14 cellular contexts compared by ENCODE assay signal in genomic region chr6:117232191-117232590, GRCh38. TPM values are rescaled to one million over a fixed set of nuclear protein-coding genes. Genes with fewer than 3 reads are reported as not detected.
DNase-seq lines count a peak whose midpoint lies in the region; ATAC-seq lines count a peak whose summit lies in the region.
"Had no signal": no experiment of that assay in that cellular context is flagged by ENCODE, and none has a peak within 500 bp of the region (broad histone marks: within the 10 kb centered on the region; RNA-seq: fewer than 3 reads in every experiment).

No MANE protein-coding gene starts in this region.

- ATAC-seq in GM18867 (IDR thresholded peaks at IDR 0.05; ENCODE audit: unreplicated experiment): no peak
- ATAC-seq: A549 had no signal

- peak; percentile 17 for DNase-seq in A172 (ENCODE audit: low spot score)
- DNase-seq in LHCN-M2 (ENCODE audit: low read depth): peak; percentile 99
- DNase-seq in amniotic epithelial cell (ENCODE audit: low read depth): peak; percentile 26
- DNase-seq in kidney tubule cell (ENCODE audit: low spot score): peak; percentile 12
- no peak for DNase-seq in islet precursor cell
- no peak for DNase-seq in putamen (ENCODE audit: low spot score)
- DNase-seq in activated CD4-positive, alpha-beta T cell treated with anti-CD3 and anti-CD28 coated beads, Interleukin-2, amount 50 U/mL, for 4 hours: no peak
- DNase-seq: NCI-H146, NCI-H2227 treated with DMSO at 0.1 percent for 48 hours, NCI-H526 treated with DMSO at 0.1 percent for 48 hours had no signal

RNA-seq across cellular contexts. Expression of gene VGLL2, which starts 33.2 kb away (rescaled TPM):
- not detected in 2 replicates for total RNA-seq in A172 (2014; rRNA removed; shearing (Covaris generic))
- total RNA-seq in LHCN-M2 (2014; rRNA removed): 0.19 and 0.75 TPM in 2 replicates
- polyA plus RNA-seq in LHCN-M2 (2012): 4.2 TPM
- total RNA-seq: OCI-LY7 had no signal
- polyA plus RNA-seq: A549, IgD-negative memory B cell had no signal

Comparison
In these comparisons a context has a peak if more than half of its experiments do, and no peak if none do; other contexts are left out.
1. DNase-seq: peak in A172 (single experiment), LHCN-M2 (single experiment), amniotic epithelial cell (single experiment) and kidney tubule cell (single experiment); none in islet precursor cell (single experiment), putamen (single experiment) and activated CD4-positive, alpha-beta T cell treated with anti-CD3 and anti-CD28 coated beads, Interleukin-2, amount 50 U/mL, for 4 hours (0 of 2).